13 cellular contexts compared by ENCODE assay signal in genomic region chr10:93752761-93753160, GRCh38. TPM values are rescaled to one million over a fixed set of nuclear protein-coding genes. Genes with fewer than 3 reads are reported as not detected.
A peak's percentile ranks its signal among the peaks of the same experiment; 100 is the strongest.
DNase-seq lines count a peak whose midpoint lies in the region; ATAC-seq, FAIRE-seq and TF ChIP-seq lines count a peak whose summit lies in the region.
"Had no signal": no experiment of that assay in that cellular context is flagged by ENCODE, and none has a peak within 500 bp of the region (broad histone marks: within the 10 kb centered on the region; RNA-seq: fewer than 3 reads in every experiment).

No MANE protein-coding gene starts in this region.

- no TSS peak for BruUV-seq in A673 (replicated peaks; lab: Mats Ljungman, UMichigan)

- no peaks in the 10 kb centered on the region for H3K9me3 ChIP-seq in A673 (ENCODE audit: low read depth, low read length, poor library complexity, severe bottlenecking)
- H3K9me3 ChIP-seq in adipocyte (ENCODE audit: control insufficient read depth, low read length) = no peaks in the 10 kb centered on the region
- no peaks in the 10 kb centered on the region for H3K9me3 ChIP-seq in spleen
- H3K9me3 ChIP-seq: BLaER1 had no signal

- H3K27ac ChIP-seq in A673 (ENCODE audit: low read depth, low read length, poor library complexity, severe bottlenecking) (no peak overlapping the region), foreskin keratinocyte (no peak overlapping the region), spleen (no peak overlapping the region)
- H3K27ac ChIP-seq: BLaER1 had no signal

- H3K4me1 ChIP-seq in A673 (ENCODE audit: insufficient read depth, low read length, poor library complexity, severe bottlenecking) (no peaks in the 10 kb centered on the region), adipocyte (ENCODE audit: control insufficient read depth, insufficient read depth, low read length) (peaks cover 17% of the 10 kb centered on the region), foreskin keratinocyte (no peaks in the 10 kb centered on the region), spleen (peaks cover under 1 to 8% (median 4%) of the 10 kb centered on the region in 6 donors)
- H3K4me1 ChIP-seq: BLaER1 had no signal

- intact Hi-C loops in A673 (cut with micrococcal nuclease; ENCODE audit: unreplicated experiment) = no loop called here
- intact Hi-C loops in spleen (cut with DNase I; ENCODE audit: low total_unique reads) = no loop called here

- CTCF ChIA-PET in A673 (lab: Charles Lee) = no interaction called here

- H3K27me3 ChIP-seq in A673 (replicated peaks; ENCODE audit: insufficient read depth, low read depth, low read length, poor library complexity) (peaks cover under 1% of the 10 kb centered on the region), adipocyte (replicated peaks; ENCODE audit: control insufficient read depth, insufficient read depth, low read length) (peaks cover 3% of the 10 kb centered on the region), foreskin keratinocyte (peaks cover 49% of the 10 kb centered on the region), spleen (replicated peaks in 1 of 7) (peaks cover 0 to 31% (median 3%) of the 10 kb centered on the region in 7 donors)
- H3K27me3 ChIP-seq: BLaER1 had no signal

- no peak overlapping the region for H3K9ac ChIP-seq in adipocyte (ENCODE audit: low read length)
- H3K9ac ChIP-seq: BLaER1 had no signal

- FAIRE-seq in frontal cortex (lab: Jason Lieb, UNC) = no peak

- H3K36me3 ChIP-seq in A673 (ENCODE audit: insufficient read depth, low read length, poor library complexity, severe bottlenecking) = no peaks in the 10 kb centered on the region
- no peaks in the 10 kb centered on the region for H3K36me3 ChIP-seq in adipocyte (ENCODE audit: control insufficient read depth, insufficient read depth, low read length, severe bottlenecking)
- H3K36me3 ChIP-seq in spleen = no peaks in the 10 kb centered on the region
- H3K36me3 ChIP-seq: BLaER1 had no signal

- H3K4me3 ChIP-seq in A673 (ENCODE audit: low read depth, low read length, poor library complexity, severe bottlenecking) (no peak overlapping the region), HFF-Myc (replicated peaks; ENCODE audit: low read depth, low read length) (no peak overlapping the region), adipocyte (ENCODE audit: low read length) (no peak overlapping the region), spleen (no peak overlapping the region)
- H3K4me3 ChIP-seq: BLaER1 had no signal

- ATAC-seq in foreskin keratinocyte = peak; percentile 61
- no peak for ATAC-seq in activated CD4-positive, CD25-positive, alpha-beta regulatory T cell treated with anti-CD3 and anti-CD28 coated beads, Interleukin-2, amount 50 U/mL, for 24 hours
- ATAC-seq: Right ventricle myocardium inferior had no signal

- TF ChIP-seq POLR2A in spleen (IDR thresholded peaks at IDR 0.05) = no peak

- no peak for TF ChIP-seq CTCF in A673 (conservative IDR thresholded peaks at IDR 0.05; ENCODE audit: low read depth, low read length)
- no peak for TF ChIP-seq CTCF in HFF-Myc (IDR thresholded peaks at IDR 0.05; ENCODE audit: low read depth, low read length, missing control alignments)
- TF ChIP-seq CTCF in foreskin keratinocyte (conservative IDR thresholded peaks at IDR 0.05) = no peak
- TF ChIP-seq CTCF in spleen (IDR thresholded peaks at IDR 0.05 in 8 of 11, conservative IDR thresholded peaks at IDR 0.05 in 3 of 11) = no peak

- DNase-seq in A673 (ENCODE audit: low spot score) = peak; percentile 29
- peak; percentile 43 for DNase-seq in HFF-Myc (ENCODE audit: extremely low read depth, low read depth)
- DNase-seq in adipocyte (ENCODE audit: low read depth) = peak; percentile 54
- DNase-seq in foreskin keratinocyte = peak; percentile 34 to 71
- no peak for DNase-seq in foreskin melanocyte
- no peak for DNase-seq in frontal cortex (ENCODE audit: low spot score in 2 of 2)
- DNase-seq in spleen = no peak
- DNase-seq: activated CD4-positive, alpha-beta T cell treated with anti-CD3 and anti-CD28 coated beads for 48 hours; stimulated activated naive CD4-positive, alpha-beta T cell had no signal

- POLR2A ChIA-PET in A673 (lab: Charles Lee; ENCODE audit: low non-redundant PET) = interaction anchor here (0.7 kb wide), 1 partner anchor 802 kb away, joined by 3 read pairs; no protein-coding TSS in a partner anchor

RNA-seq across cellular contexts. Expression of gene LGI1, which starts 5.0 kb away (rescaled TPM):
- not detected in 2 replicates for total RNA-seq in A673 (2021)
- total RNA-seq in foreskin keratinocyte = not detected in 2 replicates
- not detected in 2 replicates for polyA plus RNA-seq in foreskin keratinocyte
- total RNA-seq in frontal cortex = 23.2 TPM
- total RNA-seq in spleen = not detected
- polyA plus RNA-seq in spleen = under 1 TPM in 1 of 3 donors, not detected in 2; 0.16 TPM
- total RNA-seq: glomerular endothelial cell, Right ventricle myocardium inferior had no signal

RNA-seq across cellular contexts. Expression of gene FRA10AC1, which starts 50.4 kb away (rescaled TPM):
- total RNA-seq in A673 (2021) (21.6 and 21.7 TPM in 2 replicates), foreskin keratinocyte (8.0 and 9.4 TPM in 2 replicates), frontal cortex (18.8 TPM), spleen (10 to 100 TPM; 13.0 to 99.5 (median 20.4) TPM)
- polyA plus RNA-seq in foreskin keratinocyte (9.6 and 10.9 TPM in 2 replicates), spleen (10 to 100 TPM in 2 of 3 donors, 1 to 10 TPM in 1; 9.9 to 11.2 (median 10.5) TPM)

Comparison
In these comparisons a context has a peak if more than half of its experiments do, and no peak if none do; other contexts are left out.
1. DNase-seq: peak in A673 (single experiment), HFF-Myc (single experiment), adipocyte (single experiment) and foreskin keratinocyte (2 of 2); none in foreskin melanocyte (single experiment), frontal cortex (0 of 2) and spleen (single experiment).
2. RNA of gene LGI1, which starts 5.0 kb away (total RNA-seq): 23.2 TPM in frontal cortex (single experiment); not detected in A673, not detected in foreskin keratinocyte and not detected in spleen; every median in the first group is over 10 times any median in the second.